ENCODE assay signal across 8 cellular contexts in genomic region chr10:68333905-68334431, GRCh38. TPM values are rescaled to one million over a fixed set of nuclear protein-coding genes. Genes with fewer than 3 reads are reported as not detected.
DNase-seq lines count a peak whose midpoint lies in the region; ATAC-seq, FAIRE-seq and TF ChIP-seq lines count a peak whose summit lies in the region.

No MANE protein-coding gene starts in this region.

- no peak for TF ChIP-seq CTCF in Peyer's patch (IDR thresholded peaks at IDR 0.05)
- TF ChIP-seq CTCF in fibroblast of lung (conservative IDR thresholded peaks at IDR 0.05 in 1 of 2, IDR thresholded peaks at IDR 0.05 in 1 of 2; ENCODE audit: low read depth in 1 of 2, low read length in 2 of 2), result no peak
- no peak for TF ChIP-seq CTCF in sigmoid colon (IDR thresholded peaks at IDR 0.05)

- H3K27ac ChIP-seq in Peyer's patch (peak overlapping the region in 3 of 4 donors; percentile 96 to 99 (median 97)), fibroblast of lung (ENCODE audit: insufficient read depth, low read length) (peak overlapping the region; percentile 99), sigmoid colon (peak overlapping the region; percentile 91 to 100 (median 98))

- DNase-seq in Peyer's patch (no peak), fibroblast of lung (ENCODE audit: low read depth in 2 of 2) (no peak), sigmoid colon (no peak), NCI-H345 (lab: John Stamatoyannopoulos, UW) (no peak), DMS 273 treated with DMSO at 0.1 percent for 48 hours (lab: John Stamatoyannopoulos, UW) (no peak), H54 (ENCODE audit: insufficient read length, low spot score) (no peak)

- intact Hi-C loops in sigmoid colon (cut with DNase I), result loop anchor here (2.0 to 10.0 kb wide), 4 partner anchors 71 to 483 kb away; partner anchors contain the start of genes HERC4 and RUFY2

- WGBS in sigmoid colon, 2 donors, result 0 to 1% methylated on average over 3 of the region's 3 CpGs

- no peak for TF ChIP-seq EP300 in sigmoid colon (IDR thresholded peaks at IDR 0.05)

- FAIRE-seq in G401.6 (lab: Jason Lieb, UNC) (peak; percentile 34), H54 (lab: Jason Lieb, UNC) (no peak)

- H3K79me2 ChIP-seq in fibroblast of lung (ENCODE audit: control insufficient read depth, insufficient read depth, low read length), result peaks cover 75% of the 10 kb centered on the region

- TF ChIP-seq POLR2A in Peyer's patch (IDR thresholded peaks at IDR 0.05) (no peak), sigmoid colon (IDR thresholded peaks at IDR 0.05) (no peak), H54 (IDR thresholded peaks at IDR 0.05; ENCODE audit: low read depth, low read length) (no peak)

- peaks cover 19% of the 10 kb centered on the region for H4K20me1 ChIP-seq in fibroblast of lung (ENCODE audit: control insufficient read depth, extremely low read depth, insufficient read depth, low read length)

- no peak overlapping the region for H2AFZ ChIP-seq in fibroblast of lung (ENCODE audit: low read length)

- ATAC-seq in GM18520 (IDR thresholded peaks at IDR 0.05; ENCODE audit: unreplicated experiment), result no peak

- H3K4me2 ChIP-seq in fibroblast of lung (ENCODE audit: extremely low read depth, insufficient read depth, low read length), result peak overlapping the region; percentile 11

- H3K4me1 ChIP-seq in Peyer's patch (peaks cover 0 to 35% (median 11%) of the 10 kb centered on the region in 4 donors), fibroblast of lung (ENCODE audit: control insufficient read depth, extremely low read depth, insufficient read depth, low read length) (peaks cover 18% of the 10 kb centered on the region), sigmoid colon (peaks cover 0 to 64% (median 58%) of the 10 kb centered on the region in 4 donors)

- H3K9ac ChIP-seq in fibroblast of lung (ENCODE audit: insufficient read depth, low read length), result peak overlapping the region; percentile 17

- H3K36me3 ChIP-seq in Peyer's patch (peaks cover 0 to 11% (median 0%) of the 10 kb centered on the region in 3 donors), fibroblast of lung (ENCODE audit: control insufficient read depth, insufficient read depth, low read length) (peaks cover 1% of the 10 kb centered on the region), sigmoid colon (peaks cover 0 to 8% (median 3%) of the 10 kb centered on the region in 4 donors)

- no peaks in the 10 kb centered on the region for H3K27me3 ChIP-seq in Peyer's patch
- H3K27me3 ChIP-seq in fibroblast of lung (ENCODE audit: control insufficient read depth, insufficient read depth, low read length), result no peaks in the 10 kb centered on the region
- H3K27me3 ChIP-seq in sigmoid colon, result no peaks in the 10 kb centered on the region

- H3K9me3 ChIP-seq in Peyer's patch, result no peaks in the 10 kb centered on the region
- H3K9me3 ChIP-seq in fibroblast of lung (ENCODE audit: control insufficient read depth, insufficient read depth, low read depth, low read length), result no peaks in the 10 kb centered on the region
- no peaks in the 10 kb centered on the region for H3K9me3 ChIP-seq in sigmoid colon

- peak overlapping the region; percentile 81 to 99 (median 94) for H3K4me3 ChIP-seq in Peyer's patch
- H3K4me3 ChIP-seq in fibroblast of lung (replicated peaks in 1 of 4; ENCODE audit: control extremely low read depth in 1 of 4, insufficient read depth in 1 of 4, low read depth in 3 of 4, low read length in 4 of 4), result peak overlapping the region; percentile 91 to 94 (median 91)
- peak overlapping the region; percentile 72 to 98 (median 87) for H3K4me3 ChIP-seq in sigmoid colon

RNA-seq across cellular contexts. Expression of gene PBLD, which starts 1.2 kb away (rescaled TPM):
- 100 to 1,000 TPM in 3 of 4 donors, 10 to 100 TPM in 1; 30.5 to 241 (median 182) TPM for total RNA-seq in Peyer's patch
- 2.8 and 5.1 TPM in 2 replicates for total RNA-seq in fibroblast of lung
- 1.3 TPM in 2 replicates for polyA plus RNA-seq in fibroblast of lung
- polyA plus RNA-seq in fibroblast of lung (2012), result 6.4 and 7.0 TPM in 2 replicates
- polyA minus RNA-seq in fibroblast of lung (ENCODE audit: low replicate concordance), result 3.7 TPM in 1 of 2 replicates, not detected in the other
- total RNA-seq in sigmoid colon, result 10 to 100 TPM in 1 of 4 donors, 1 to 10 TPM in 3; 4.6 to 10.7 (median 7.0) TPM
- 10 to 100 TPM; 19.4 to 83.7 (median 61.9) TPM for polyA plus RNA-seq in sigmoid colon

RNA-seq across cellular contexts. Expression of gene HNRNPH3, which starts 2.1 kb away (rescaled TPM):
- total RNA-seq in Peyer's patch (10 to 100 TPM; 37.7 to 75.1 (median 52.1) TPM), fibroblast of lung (36.5 and 36.7 TPM in 2 replicates), sigmoid colon (10 to 100 TPM; 50.7 to 68.3 (median 57.4) TPM)
- polyA plus RNA-seq in fibroblast of lung (51.1 and 102 TPM in 2 replicates), sigmoid colon (100 to 1,000 TPM in 2 of 3 donors, 10 to 100 TPM in 1; 95.3 to 148 (median 117) TPM)
- polyA plus RNA-seq in fibroblast of lung (2012), result 159 and 285 TPM in 2 replicates
- polyA minus RNA-seq in fibroblast of lung (ENCODE audit: low replicate concordance), result 17.2 and 37.0 TPM in 2 replicates
